In genomic region chr20:6975326-6975725, GRCh38 we compare ENCODE assay signal across 20 cellular contexts.
A peak's percentile ranks its signal among the peaks of the same experiment; 100 is the strongest.
DNase-seq lines count a peak whose midpoint lies in the region; ATAC-seq and TF ChIP-seq lines count a peak whose summit lies in the region.
"Had no signal": no experiment of that assay in that cellular context is flagged by ENCODE, and none has a peak within 500 bp of the region (broad histone marks: within the 10 kb centered on the region; RNA-seq: fewer than 3 reads in every experiment).

No MANE protein-coding gene starts in this region.

- intact Hi-C loops in dorsolateral prefrontal cortex (cut with DNase I) (no loop called here), left lung (cut with DNase I) (no loop called here)

- H3K4me1 ChIP-seq in left lung: no peaks in the 10 kb centered on the region

- peaks cover 0 to 17% of the 10 kb centered on the region in 2 donors for H3K9me3 ChIP-seq in left lung

- DNase-seq in M059J (ENCODE audit: low read depth) (peak; percentile 40), dorsolateral prefrontal cortex (no peak), kidney glomerular epithelial cell (lab: John Stamatoyannopoulos, UW) (peak; percentile 76), retina (peak; percentile 7), left lung (no peak), NCI-H2081 treated with DMSO at 0.1 percent for 48 hours (lab: John Stamatoyannopoulos, UW) (no peak), HPDE6-E6E7 (ENCODE audit: extremely low spot score) (no peak), NCI-H146 (lab: John Stamatoyannopoulos, UW) (no peak)
- DNase-seq: Calu3; CD4-positive, alpha-beta memory T cell; GF-D8; NCI-H1105; NCI-H1694; NCI-H2227 treated with DMSO at 0.1 percent for 48 hours; NCI-H510A treated with DMSO at 0.1 percent for 48 hours; NCI-H82; PC-9 had no signal

- H3K27me3 ChIP-seq in dorsolateral prefrontal cortex (no peaks in the 10 kb centered on the region), left lung (no peaks in the 10 kb centered on the region)

- H3K4me3 ChIP-seq in dorsolateral prefrontal cortex (peak overlapping the region in 1 of 59 donors; percentile 12), left lung (no peak overlapping the region)
- H3K4me3 ChIP-seq: GM23338, K562, PC-9 had no signal

- no peak for TF ChIP-seq CTCF in dorsolateral prefrontal cortex (IDR thresholded peaks at IDR 0.05 in 54 of 56, conservative IDR thresholded peaks at IDR 0.05 in 2 of 56; ENCODE audit: low read depth in 1 of 56, partially characterized antibody in 56 of 56)
- TF ChIP-seq CTCF in left lung (IDR thresholded peaks at IDR 0.05): no peak

- H3K27ac ChIP-seq in dorsolateral prefrontal cortex (peak overlapping the region in 50 of 59 donors; percentile 0 to 85 (median 62)), left lung (no peak overlapping the region)
- H3K27ac ChIP-seq: PC-9, RWPE1 had no signal

- no peaks in the 10 kb centered on the region for H3K36me3 ChIP-seq in left lung

- no peak for ATAC-seq in left lung
- ATAC-seq: GM23338, K562 had no signal

Comparison
In these comparisons a context has a peak if more than half of its experiments do, and no peak if none do; other contexts are left out.
1. DNase-seq: peak in M059J (single experiment), kidney glomerular epithelial cell (single experiment) and retina (single experiment); none in dorsolateral prefrontal cortex (0 of 10), left lung (0 of 2), NCI-H2081 treated with DMSO at 0.1 percent for 48 hours (single experiment), HPDE6-E6E7 (single experiment) and NCI-H146 (single experiment).
2. H3K27ac ChIP-seq: peak in dorsolateral prefrontal cortex (50 of 59); none in left lung (0 of 2).